Comparison of ENCODE assay signal across 8 cellular contexts in genomic region chr18:46028536-46028891, GRCh38. TPM values are rescaled to one million over a fixed set of nuclear protein-coding genes. Genes with fewer than 3 reads are reported as not detected.
DNase-seq lines count a peak whose midpoint lies in the region; ATAC-seq, FAIRE-seq and TF ChIP-seq lines count a peak whose summit lies in the region.

No MANE protein-coding gene starts in this region.

- peak overlapping the region; percentile 83 to 98 for H3K4me3 Mint-ChIP-seq in effector memory CD8-positive, alpha-beta T cell
- peak overlapping the region; percentile 83 for H3K4me3 Mint-ChIP-seq in nephron progenitor cell

- H3K27ac ChIP-seq in HUES64 (ENCODE audit: low read depth, low read length): no peak overlapping the region

- TF ChIP-seq CTCF in AG09309 (IDR thresholded peaks at IDR 0.05; ENCODE audit: control insufficient read depth, insufficient read depth, low read depth, low read length, missing control alignments): no peak
- TF ChIP-seq CTCF in nephron progenitor cell (IDR thresholded peaks at IDR 0.05): no peak

- peaks cover 42% of the 10 kb centered on the region for H3K27me3 ChIP-seq in HUES64 (ENCODE audit: insufficient read depth, low read length)

- H3K27ac Mint-ChIP-seq in effector memory CD8-positive, alpha-beta T cell: peak overlapping the region; percentile 84 to 96
- H3K27ac Mint-ChIP-seq in nephron progenitor cell: no peak overlapping the region

- DNase-seq in AG09309 (ENCODE audit: low read depth): no peak
- DNase-seq in effector memory CD8-positive, alpha-beta T cell: no peak
- no peak for DNase-seq in nephron progenitor cell
- DNase-seq in GM19239 (ENCODE audit: insufficient read length, low spot score): no peak
- DNase-seq in NCI-H1417 (lab: John Stamatoyannopoulos, UW): no peak
- no peak for DNase-seq in activated CD4-positive, alpha-beta T cell treated with anti-CD3 and anti-CD28 coated beads, Interleukin-2, amount 50 U/mL, for 1 hour
- DNase-seq in iPS-NIHi7 (ENCODE audit: extremely low spot score): no peak

- H3K36me3 Mint-ChIP-seq in effector memory CD8-positive, alpha-beta T cell (ENCODE audit: insufficient read depth): peaks cover 20% of the 10 kb centered on the region
- peaks cover 27% of the 10 kb centered on the region for H3K36me3 Mint-ChIP-seq in nephron progenitor cell (ENCODE audit: low read depth)

- WGBS in HUES64: 71% methylated on average over 7 of the region's 7 CpGs

- peak overlapping the region; percentile 68; the same call in 1 of the 2 replicates for H3K9ac ChIP-seq in HUES64 (ENCODE audit: low read depth, low read length)

- H3K27me3 Mint-ChIP-seq in effector memory CD8-positive, alpha-beta T cell: peaks cover 0 to 6% of the 10 kb centered on the region in 2 donors
- H3K27me3 Mint-ChIP-seq in nephron progenitor cell (ENCODE audit: low read depth, poor library complexity): peaks cover 38% of the 10 kb centered on the region

- peak overlapping the region; percentile 42 for H3K4me3 ChIP-seq in AG09309 (ENCODE audit: control insufficient read depth, low read depth, low read length)
- peak overlapping the region; percentile 60 for H3K4me3 ChIP-seq in HUES64 (ENCODE audit: low read length)

- H3K4me1 Mint-ChIP-seq in effector memory CD8-positive, alpha-beta T cell (ENCODE audit: low read depth in 2 of 2): peaks cover 9% of the 10 kb centered on the region in 2 donors
- peaks cover 6% of the 10 kb centered on the region for H3K4me1 Mint-ChIP-seq in nephron progenitor cell

- no peaks in the 10 kb centered on the region for H3K36me3 ChIP-seq in HUES64 (ENCODE audit: insufficient read depth, low read length)

- ATAC-seq in effector memory CD8-positive, alpha-beta T cell (replicated peaks): no peak

- no peak for FAIRE-seq in GM19239 (lab: Jason Lieb, UNC)

- H3K9me3 Mint-ChIP-seq in effector memory CD8-positive, alpha-beta T cell: no peaks in the 10 kb centered on the region
- H3K9me3 Mint-ChIP-seq in nephron progenitor cell: peaks cover 32% of the 10 kb centered on the region

- 0 out of 2 replicates have a peak, but pooled peaks cover 3% of the 10 kb centered on the region for H3K9me3 ChIP-seq in HUES64 (ENCODE audit: insufficient read depth, low read depth, low read length)

- H3K4me1 ChIP-seq in HUES64 (ENCODE audit: insufficient read depth, low read length): no peaks in the 10 kb centered on the region

RNA-seq across cellular contexts. Expression of gene PSTPIP2, which starts 43.5 kb away (rescaled TPM):
- polyA plus RNA-seq in HUES64 (2013, experiment 1 of 2): 2.2 TPM
- polyA plus RNA-seq in HUES64 (2013, experiment 2 of 2): 2.7 TPM
